In genomic region chr22:19986011-19986409, GRCh38 we compare ENCODE assay signal across 8 cellular contexts. TPM values are rescaled to one million over a fixed set of nuclear protein-coding genes. Genes with fewer than 3 reads are reported as not detected.
DNase-seq lines count a peak whose midpoint lies in the region; ATAC-seq and TF ChIP-seq lines count a peak whose summit lies in the region.

No MANE protein-coding gene starts in this region.

- no peak overlapping the region for H3K27ac Mint-ChIP-seq in activated CD4-positive, alpha-beta T cell treated with anti-CD3 and anti-CD28 coated beads, Interleukin-2, amount 10 ng/mL, durations not matched to agents 7 days and 5 days

- TF ChIP-seq CTCF in mammary epithelial cell (conservative IDR thresholded peaks at IDR 0.05 in 1 of 2, IDR thresholded peaks at IDR 0.05 in 1 of 2; ENCODE audit: extremely low read depth in 1 of 2, insufficient read depth in 1 of 2, low read depth in 1 of 2, low read length in 2 of 2) (no peak), lower lobe of right lung (IDR thresholded peaks at IDR 0.05) (no peak), thyroid gland (IDR thresholded peaks at IDR 0.05) (no peak)

- no peak overlapping the region for H3K9ac ChIP-seq in mammary epithelial cell (ENCODE audit: insufficient read depth, low read length)

- intact Hi-C loops in mammary epithelial cell (cut with micrococcal nuclease): loop anchor here (2.0 to 5.0 kb wide), 2 partner anchors 27 to 131 kb away; partner anchors contain the start of genes RANBP1 and TRMT2A
- intact Hi-C loops in lower lobe of right lung (cut with DNase I): no loop called here
- intact Hi-C loops in thyroid gland (cut with DNase I): no loop called here

- POLR2A ChIA-PET in activated CD4-positive, alpha-beta T cell treated with anti-CD3 and anti-CD28 coated beads, Interleukin-2, amount 10 ng/mL, durations not matched to agents 7 days and 5 days (lab: Charles Lee): no interaction called here

- dilution Hi-C loops in mammary epithelial cell (cut with HindIII; ENCODE audit: low sequenced_read_pairs): no loop called here

- no peaks in the 10 kb centered on the region for H3K36me3 Mint-ChIP-seq in activated CD4-positive, alpha-beta T cell treated with anti-CD3 and anti-CD28 coated beads, Interleukin-2, amount 10 ng/mL, durations not matched to agents 7 days and 5 days (ENCODE audit: low read depth)

- 14% methylated on average over 1 of the region's 2 CpGs for WGBS in mammary epithelial cell (ENCODE audit: low coverage, missing lambda C conversion rate)
- WGBS in thyroid gland, 2 donors: 63% methylated on average over 1 of the region's 2 CpGs; no CpG with 5 or more reads in 1 of the 2 donors

- no peak for ATAC-seq in lower lobe of right lung
- ATAC-seq in GM21717 (IDR thresholded peaks at IDR 0.05; ENCODE audit: unreplicated experiment): no peak

- BruUV-seq in mammary epithelial cell (replicated peaks; lab: Mats Ljungman, UMichigan): no TSS peak

- H3K9me3 ChIP-seq in mammary epithelial cell (replicated peaks; ENCODE audit: insufficient read depth, low read length) (no peaks in the 10 kb centered on the region), lower lobe of right lung (no peaks in the 10 kb centered on the region), thyroid gland (no peaks in the 10 kb centered on the region)

- H3K4me3 ChIP-seq in mammary epithelial cell (replicated peaks in 1 of 3; ENCODE audit: insufficient read depth in 1 of 3, low read depth in 2 of 3, low read length in 3 of 3) (peak overlapping the region; percentile 66 to 79 (median 73)), lower lobe of right lung (peak overlapping the region; percentile 83), thyroid gland (replicated peaks in 1 of 3) (peak overlapping the region in 2 of 3 donors; percentile 49 to 57)

- H3K9me3 Mint-ChIP-seq in activated CD4-positive, alpha-beta T cell treated with anti-CD3 and anti-CD28 coated beads, Interleukin-2, amount 10 ng/mL, durations not matched to agents 7 days and 5 days: no peaks in the 10 kb centered on the region

- CTCF ChIA-PET in activated CD4-positive, alpha-beta T cell treated with anti-CD3 and anti-CD28 coated beads, Interleukin-2, amount 10 ng/mL, durations not matched to agents 7 days and 5 days (lab: Charles Lee): no interaction called here
- CTCF ChIA-PET in mammary epithelial cell (lab: Charles Lee; ENCODE audit: low non-redundant PET): no interaction called here

- H3K79me2 ChIP-seq in mammary epithelial cell (ENCODE audit: insufficient read depth, low read length): peaks cover 9% of the 10 kb centered on the region

- H3K27me3 Mint-ChIP-seq in activated CD4-positive, alpha-beta T cell treated with anti-CD3 and anti-CD28 coated beads, Interleukin-2, amount 10 ng/mL, durations not matched to agents 7 days and 5 days: peaks cover 7% of the 10 kb centered on the region

- peak overlapping the region; percentile 95 for H3K4me2 ChIP-seq in mammary epithelial cell (ENCODE audit: insufficient read depth, low read depth, low read length)

- no peaks in the 10 kb centered on the region for H4K20me1 ChIP-seq in mammary epithelial cell (ENCODE audit: insufficient read depth, low read length)

- TF ChIP-seq POLR2A in thyroid gland (IDR thresholded peaks at IDR 0.05): no peak

- in situ Hi-C loops in mammary epithelial cell (cut with MboI; ENCODE audit: low sequenced_read_pairs in 2 of 2): no loop called here

- H3K36me3 ChIP-seq in mammary epithelial cell (ENCODE audit: insufficient read depth, low read length) (no peaks in the 10 kb centered on the region), lower lobe of right lung (peaks cover 4% of the 10 kb centered on the region), thyroid gland (no peaks in the 10 kb centered on the region)

- H3K4me1 Mint-ChIP-seq in activated CD4-positive, alpha-beta T cell treated with anti-CD3 and anti-CD28 coated beads, Interleukin-2, amount 10 ng/mL, durations not matched to agents 7 days and 5 days: peaks cover 2% of the 10 kb centered on the region

- H2AFZ ChIP-seq in mammary epithelial cell (ENCODE audit: low read depth, low read length): peak overlapping the region; percentile 83

- H3K4me3 Mint-ChIP-seq in activated CD4-positive, alpha-beta T cell treated with anti-CD3 and anti-CD28 coated beads, Interleukin-2, amount 10 ng/mL, durations not matched to agents 7 days and 5 days: peak overlapping the region; percentile 53

- H3K27ac ChIP-seq in mammary epithelial cell (ENCODE audit: insufficient read depth, low read depth, low read length): no peak overlapping the region
- peak overlapping the region; percentile 76 for H3K27ac ChIP-seq in lower lobe of right lung
- peak overlapping the region; percentile 81 to 89 (median 88) for H3K27ac ChIP-seq in thyroid gland

- H3K27me3 ChIP-seq in mammary epithelial cell (ENCODE audit: insufficient read depth, low read length) (no peaks in the 10 kb centered on the region), lower lobe of right lung (ENCODE audit: low read depth) (no peaks in the 10 kb centered on the region), thyroid gland (no peaks in the 10 kb centered on the region)

- no peak for DNase-seq in activated CD4-positive, alpha-beta T cell treated with anti-CD3 and anti-CD28 coated beads, Interleukin-2, amount 10 ng/mL, durations not matched to agents 7 days and 5 days
- DNase-seq in activated CD4-positive, alpha-beta T cell treated with anti-CD3 and anti-CD28 coated beads for 48 hours: no peak
- DNase-seq in mammary epithelial cell: no peak
- no peak for DNase-seq in lower lobe of right lung
- no peak for DNase-seq in thyroid gland
- no peak for DNase-seq in NCI-H1105 treated with DMSO at 0.1 percent for 48 hours (lab: John Stamatoyannopoulos, UW)
- no peak for DNase-seq in AG08396 (ENCODE audit: low spot score)

- peaks cover 45% of the 10 kb centered on the region for H3K4me1 ChIP-seq in mammary epithelial cell (ENCODE audit: insufficient read depth, low read length)
- H3K4me1 ChIP-seq in lower lobe of right lung: peaks cover 31% of the 10 kb centered on the region
- H3K4me1 ChIP-seq in thyroid gland: peaks cover 60 to 81% of the 10 kb centered on the region in 2 donors

RNA-seq across cellular contexts. Expression of gene ARVCF, which starts 30.6 kb away (rescaled TPM):
- total RNA-seq in activated CD4-positive, alpha-beta T cell treated with anti-CD3 and anti-CD28 coated beads, Interleukin-2, amount 10 ng/mL, durations not matched to agents 7 days and 5 days: 1 to 10 TPM in 1 of 2 experiments, under 1 TPM in 1; 0.89 to 1.2 TPM
- 10 to 100 TPM; 16.4 to 34.3 TPM for total RNA-seq in mammary epithelial cell
- polyA plus RNA-seq in mammary epithelial cell: 6.0 TPM
- polyA minus RNA-seq in mammary epithelial cell: 2.3 TPM
- 16.8 TPM for total RNA-seq in lower lobe of right lung
- total RNA-seq in thyroid gland: 100 to 1,000 TPM in 3 of 4 donors, 10 to 100 TPM in 1; 34.5 to 123 (median 111) TPM

RNA-seq across cellular contexts. Expression of gene TANGO2, which starts 34.9 kb away (rescaled TPM):
- 10 to 100 TPM; 36.7 to 39.7 TPM for total RNA-seq in activated CD4-positive, alpha-beta T cell treated with anti-CD3 and anti-CD28 coated beads, Interleukin-2, amount 10 ng/mL, durations not matched to agents 7 days and 5 days
- total RNA-seq in mammary epithelial cell: 10 to 100 TPM; 22.5 to 45.7 TPM
- 39.1 TPM for polyA plus RNA-seq in mammary epithelial cell
- 47.0 TPM for polyA minus RNA-seq in mammary epithelial cell
- total RNA-seq in lower lobe of right lung: 45.1 TPM
- 10 to 100 TPM; 50.3 to 82.7 (median 65.2) TPM for total RNA-seq in thyroid gland

RNA-seq across cellular contexts. Expression of gene TXNRD2, which starts 44.4 kb away (rescaled TPM):
- total RNA-seq in activated CD4-positive, alpha-beta T cell treated with anti-CD3 and anti-CD28 coated beads, Interleukin-2, amount 10 ng/mL, durations not matched to agents 7 days and 5 days: 10 to 100 TPM; 19.3 to 21.9 TPM
- total RNA-seq in mammary epithelial cell (10 to 100 TPM; 13.2 to 22.1 TPM), lower lobe of right lung (47.5 TPM), thyroid gland (10 to 100 TPM; 19.5 to 34.5 (median 25.6) TPM)
- 21.2 TPM for polyA plus RNA-seq in mammary epithelial cell
- 13.9 TPM for polyA minus RNA-seq in mammary epithelial cell

RNA-seq across cellular contexts. Expression of gene COMT, which starts 44.4 kb away (rescaled TPM):
- 10 to 100 TPM; 71.8 to 74.8 TPM for total RNA-seq in activated CD4-positive, alpha-beta T cell treated with anti-CD3 and anti-CD28 coated beads, Interleukin-2, amount 10 ng/mL, durations not matched to agents 7 days and 5 days
- 100 to 1,000 TPM; 180 to 193 TPM for total RNA-seq in mammary epithelial cell
- polyA plus RNA-seq in mammary epithelial cell: 362 TPM
- 84.3 TPM for polyA minus RNA-seq in mammary epithelial cell
- total RNA-seq in lower lobe of right lung: 235 TPM
- 100 to 1,000 TPM in 3 of 4 donors, 10 to 100 TPM in 1; 92.6 to 216 (median 138) TPM for total RNA-seq in thyroid gland
